11 cellular contexts compared by ENCODE assay signal in the genomic region with DNA sequence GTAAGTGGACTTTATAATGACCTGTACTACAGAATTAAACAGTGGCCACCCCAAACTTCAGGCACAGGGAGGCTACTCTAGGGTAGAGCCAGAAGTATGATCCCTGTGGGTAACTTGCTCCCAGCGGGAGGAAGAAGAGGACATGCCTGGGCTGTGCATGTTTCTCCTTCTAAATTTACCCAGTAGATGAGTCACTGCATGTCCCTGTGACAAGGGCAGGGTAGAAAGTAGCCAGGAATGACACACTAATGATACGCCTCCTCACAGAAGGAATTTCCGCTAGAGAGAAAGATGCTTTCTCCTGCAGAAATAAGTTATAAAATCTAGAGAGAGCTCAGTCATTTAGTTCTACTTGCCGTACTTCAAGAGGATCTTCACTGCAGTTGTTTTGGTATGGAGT. TPM values are rescaled to one million over a fixed set of nuclear protein-coding genes. Genes with fewer than 3 reads are reported as not detected.
A peak's percentile ranks its signal among the peaks of the same experiment; 100 is the strongest.
DNase-seq lines count a peak whose midpoint lies in the region; ATAC-seq and TF ChIP-seq lines count a peak whose summit lies in the region.
"Had no signal": no experiment of that assay in that cellular context is flagged by ENCODE, and none has a peak within 500 bp of the region (broad histone marks: within the 10 kb centered on the region; RNA-seq: fewer than 3 reads in every experiment).

No MANE protein-coding gene starts in this region.

- TF ChIP-seq EP300 in stomach (IDR thresholded peaks at IDR 0.05) = no peak

- POLR2A ChIA-PET in RWPE1 (lab: Yijun Ruan, JAX; ENCODE audit: low non-redundant PET) = no interaction called here
- POLR2A ChIA-PET in Caco-2 (lab: Charles Lee) = no interaction called here

- H2AFZ ChIP-seq in fibroblast of lung (ENCODE audit: low read length) = no peak overlapping the region

- H3K27ac ChIP-seq in RWPE1 (peak overlapping the region; percentile 17; the same call in 1 of the 2 replicates), fibroblast of lung (ENCODE audit: insufficient read depth, low read length) (no peak overlapping the region), stomach (no peak overlapping the region)

- TF ChIP-seq CTCF in RWPE1 (conservative IDR thresholded peaks at IDR 0.05; ENCODE audit: low read depth) = no peak
- TF ChIP-seq CTCF in fibroblast of lung (conservative IDR thresholded peaks at IDR 0.05 in 1 of 2, IDR thresholded peaks at IDR 0.05 in 1 of 2; ENCODE audit: low read depth in 1 of 2, low read length in 2 of 2) = no peak
- TF ChIP-seq CTCF in stomach (IDR thresholded peaks at IDR 0.05) = no peak
- no peak for TF ChIP-seq CTCF in Caco-2 (IDR thresholded peaks at IDR 0.05; ENCODE audit: insufficient read depth in 1 of 2, low read depth in 1 of 2, low read length in 1 of 2, severe bottlenecking in 1 of 2, unreplicated experiment in 1 of 2)

- H3K4me3 Mint-ChIP-seq in Caco-2 (ENCODE audit: unreplicated experiment) = no peak overlapping the region
- H3K4me3 Mint-ChIP-seq: activated naive CD4-positive, alpha-beta T cell treated with anti-CD3 and anti-CD28 coated beads, Interleukin-2, amount 50 U/mL, for 24 hours had no signal

- no peaks in the 10 kb centered on the region for H4K20me1 ChIP-seq in fibroblast of lung (ENCODE audit: control insufficient read depth, extremely low read depth, insufficient read depth, low read length)

- no peak for TF ChIP-seq POLR2A in stomach (IDR thresholded peaks at IDR 0.05)

- H3K9me3 ChIP-seq in fibroblast of lung (ENCODE audit: control insufficient read depth, insufficient read depth, low read depth, low read length) (no peaks in the 10 kb centered on the region), stomach (peaks cover 0 to 11% (median 6%) of the 10 kb centered on the region in 4 donors), Caco-2 (peaks cover 6% of the 10 kb centered on the region; the same call in 1 of the 2 replicates)

- H3K27ac Mint-ChIP-seq in Caco-2 (ENCODE audit: unreplicated experiment) = no peak overlapping the region
- H3K27ac Mint-ChIP-seq: activated naive CD4-positive, alpha-beta T cell treated with anti-CD3 and anti-CD28 coated beads, Interleukin-2, amount 50 U/mL, for 24 hours had no signal

- WGBS in stomach, 5 donors = 78 to 92% (median 89%) methylated on average over 4 of the region's 4 CpGs

- CTCF ChIA-PET in RWPE1 (lab: Yijun Ruan, JAX) (interaction anchor here (0.7 kb wide), 1 partner anchor 109 kb away, joined by 3 read pairs; no protein-coding TSS in a partner anchor), Caco-2 (lab: Charles Lee) (no interaction called here)

- H3K4me3 ChIP-seq in fibroblast of lung (replicated peaks in 1 of 4; ENCODE audit: control extremely low read depth in 1 of 4, insufficient read depth in 1 of 4, low read depth in 3 of 4, low read length in 4 of 4) = no peak overlapping the region
- no peak overlapping the region for H3K4me3 ChIP-seq in stomach
- no peak overlapping the region for H3K4me3 ChIP-seq in Caco-2 (ENCODE audit: low read depth, low read length)

- H3K36me3 ChIP-seq in fibroblast of lung (ENCODE audit: control insufficient read depth, insufficient read depth, low read length) = no peaks in the 10 kb centered on the region
- peaks cover 0 to 7% (median 5%) of the 10 kb centered on the region in 4 donors for H3K36me3 ChIP-seq in stomach
- H3K36me3 ChIP-seq in Caco-2 (ENCODE audit: control insufficient read depth, insufficient read depth, low read length) = no peaks in the 10 kb centered on the region

- H3K27me3 ChIP-seq in fibroblast of lung (ENCODE audit: control insufficient read depth, insufficient read depth, low read length) = no peaks in the 10 kb centered on the region
- no peaks in the 10 kb centered on the region for H3K27me3 ChIP-seq in stomach
- no peaks in the 10 kb centered on the region for H3K27me3 ChIP-seq in Caco-2 (replicated peaks; ENCODE audit: control insufficient read depth, insufficient read depth, low read length)

- no peaks in the 10 kb centered on the region for H3K79me2 ChIP-seq in fibroblast of lung (ENCODE audit: control insufficient read depth, insufficient read depth, low read length)

- H3K9ac ChIP-seq in fibroblast of lung (ENCODE audit: insufficient read depth, low read length) = no peak overlapping the region

- peak; percentile 42 for DNase-seq in Ammon's horn (ENCODE audit: low spot score)
- DNase-seq in RWPE1 (ENCODE audit: low spot score) = peak; percentile 64
- DNase-seq in fibroblast of lung (ENCODE audit: low read depth in 2 of 2) = peak; percentile 15 to 92
- DNase-seq in occipital lobe (lab: John Stamatoyannopoulos, UW) = peak; percentile 47
- DNase-seq in hippocampal formation (lab: John Stamatoyannopoulos, UW) = no peak
- DNase-seq in stomach = no peak
- no peak for DNase-seq in Caco-2
- DNase-seq: KG1, NCI-H774 had no signal

- no TSS peak for BruUV-seq in Caco-2 (replicated peaks; lab: Mats Ljungman, UMichigan)

- ATAC-seq in GM18858 (IDR thresholded peaks at IDR 0.05; ENCODE audit: unreplicated experiment) = no peak

- H3K4me1 ChIP-seq in fibroblast of lung (ENCODE audit: control insufficient read depth, extremely low read depth, insufficient read depth, low read length) (no peaks in the 10 kb centered on the region), stomach (no peaks in the 10 kb centered on the region), Caco-2 (0 out of 2 replicates have a peak, but pooled peaks cover 7% of the 10 kb centered on the region)

- H3K27me3 Mint-ChIP-seq in Caco-2 (ENCODE audit: insufficient read depth, unreplicated experiment) = no peaks in the 10 kb centered on the region
- H3K27me3 Mint-ChIP-seq: activated naive CD4-positive, alpha-beta T cell treated with anti-CD3 and anti-CD28 coated beads, Interleukin-2, amount 50 U/mL, for 24 hours had no signal

- H3K9me3 Mint-ChIP-seq in Caco-2 (ENCODE audit: unreplicated experiment) = no peaks in the 10 kb centered on the region
- H3K9me3 Mint-ChIP-seq: activated naive CD4-positive, alpha-beta T cell treated with anti-CD3 and anti-CD28 coated beads, Interleukin-2, amount 50 U/mL, for 24 hours had no signal

- no peaks in the 10 kb centered on the region for H3K4me1 Mint-ChIP-seq in Caco-2 (ENCODE audit: low read depth, unreplicated experiment)
- H3K4me1 Mint-ChIP-seq: activated naive CD4-positive, alpha-beta T cell treated with anti-CD3 and anti-CD28 coated beads, Interleukin-2, amount 50 U/mL, for 24 hours had no signal

- H3K36me3 Mint-ChIP-seq in Caco-2 (ENCODE audit: insufficient read depth, unreplicated experiment) = no peaks in the 10 kb centered on the region

- no peak overlapping the region for H3K4me2 ChIP-seq in fibroblast of lung (ENCODE audit: extremely low read depth, insufficient read depth, low read length)

- intact Hi-C loops in stomach (cut with DNase I; ENCODE audit: low total_unique reads) = no loop called here
- intact Hi-C loops in Caco-2 (cut with micrococcal nuclease; ENCODE audit: unreplicated experiment) = no loop called here

RNA-seq across cellular contexts. Expression of gene ACYP2, which starts 7.5 kb away (rescaled TPM):
- total RNA-seq in fibroblast of lung (22.1 and 24.4 TPM in 2 replicates), occipital lobe (13.6 TPM), stomach (10 to 100 TPM in 2 of 5 donors, 1 to 10 TPM in 3; 4.3 to 42.0 (median 8.0) TPM), Caco-2 (2022) (4.1 and 5.4 TPM in 2 replicates)
- polyA plus RNA-seq in fibroblast of lung (9.1 and 9.7 TPM in 2 replicates), stomach (10 to 100 TPM; 21.7 to 23.3 (median 21.7) TPM)
- polyA plus RNA-seq in fibroblast of lung (2012) = 10.4 and 12.2 TPM in 2 replicates
- polyA minus RNA-seq in fibroblast of lung (ENCODE audit: low replicate concordance) = 15.1 TPM in 1 of 2 replicates, not detected in the other

Comparison
In these comparisons a context has a peak if more than half of its experiments do, and no peak if none do; other contexts are left out.
1. DNase-seq: peak in Ammon's horn (single experiment), RWPE1 (single experiment), fibroblast of lung (2 of 2) and occipital lobe (single experiment); none in hippocampal formation (0 of 2), stomach (single experiment) and Caco-2 (0 of 2).